Comparison of ENCODE assay signal across 8 cellular contexts in the genomic region with DNA sequence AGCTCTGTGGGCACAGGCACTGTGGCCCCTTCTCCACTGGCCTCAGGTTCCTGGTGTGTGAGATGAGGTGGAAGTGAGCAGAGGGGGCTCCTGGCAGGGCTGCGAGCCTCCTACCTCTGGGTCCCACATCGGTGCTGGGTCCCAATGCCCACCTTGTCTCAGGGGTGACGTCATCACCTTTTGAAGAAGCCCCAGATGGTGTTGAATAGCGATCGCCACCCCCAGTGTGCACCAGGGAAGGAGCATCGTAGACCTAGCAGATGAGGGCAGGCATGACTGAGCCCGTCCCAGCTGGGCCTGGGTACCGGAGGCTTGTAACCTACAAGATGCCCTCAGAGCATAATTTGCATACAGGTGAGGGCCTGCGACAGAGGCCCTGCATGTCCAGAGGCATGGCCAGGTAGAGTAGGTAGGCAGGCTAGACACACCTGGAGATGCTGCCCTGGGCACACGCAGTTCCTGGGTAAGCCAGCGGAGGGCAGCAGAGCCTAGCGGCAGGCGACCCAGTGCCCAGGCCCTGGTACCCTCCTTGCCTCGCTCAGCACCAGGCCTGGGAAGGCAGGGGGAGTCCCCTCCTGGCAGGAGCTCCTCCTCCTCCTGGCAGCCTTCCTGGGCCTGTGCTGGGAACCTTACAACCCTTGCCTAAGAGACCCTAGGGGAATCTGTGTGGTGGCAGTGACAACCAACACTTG. TPM values are rescaled to one million over a fixed set of nuclear protein-coding genes. Genes with fewer than 3 reads are reported as not detected.
DNase-seq lines count a peak whose midpoint lies in the region; ATAC-seq and TF ChIP-seq lines count a peak whose summit lies in the region.

No MANE protein-coding gene starts in this region.

- 10 to 18% methylated on average over 11 of the region's 14 CpGs for WGBS in lower leg skin, 2 donors

- H3K4me3 ChIP-seq in choroid plexus epithelial cell (ENCODE audit: low read depth, low read length) = no peak overlapping the region
- H3K4me3 ChIP-seq in lower leg skin (ENCODE audit: low read depth, poor library complexity, severe bottlenecking) = no peak overlapping the region

- TF ChIP-seq CTCF in choroid plexus epithelial cell (conservative IDR thresholded peaks at IDR 0.05; ENCODE audit: low read depth, low read length) = peak; percentile 98
- TF ChIP-seq CTCF in lower leg skin (IDR thresholded peaks at IDR 0.05) = peak in 1 of 3 donors; percentile 92

- no peak overlapping the region for H3K4me3 Mint-ChIP-seq in activated CD4-positive, alpha-beta T cell treated with anti-CD3 and anti-CD28 coated beads, Interleukin-2, amount 10 ng/mL, durations not matched to agents 24 days and 14 days

- peaks cover 3% of the 10 kb centered on the region for H3K4me1 Mint-ChIP-seq in activated CD4-positive, alpha-beta T cell treated with anti-CD3 and anti-CD28 coated beads, Interleukin-2, amount 10 ng/mL, durations not matched to agents 24 days and 14 days

- no peak for TF ChIP-seq POLR2A in lower leg skin (IDR thresholded peaks at IDR 0.05)

- H3K36me3 Mint-ChIP-seq in activated CD4-positive, alpha-beta T cell treated with anti-CD3 and anti-CD28 coated beads, Interleukin-2, amount 10 ng/mL, durations not matched to agents 24 days and 14 days (ENCODE audit: low read depth) = no peaks in the 10 kb centered on the region

- peak; percentile 51 for ATAC-seq in GM21825 (IDR thresholded peaks at IDR 0.05; ENCODE audit: unreplicated experiment)
- no peak for ATAC-seq in HG02852 (IDR thresholded peaks at IDR 0.05; ENCODE audit: unreplicated experiment)

- DNase-seq in CD1c-positive myeloid dendritic cell (ENCODE audit: extremely low spot score) (peak; percentile 68), NCI-H2196 (lab: John Stamatoyannopoulos, UW; ENCODE audit: unreplicated experiment) (peak; percentile 88), choroid plexus epithelial cell (ENCODE audit: low read depth) (peak; percentile 70), lower leg skin (ENCODE audit: low spot score in 2 of 2) (peak; percentile 56 to 94)
- peak; percentile 92 for DNase-seq in activated CD4-positive, alpha-beta T cell treated with anti-CD3 and anti-CD28 coated beads, Interleukin-2, amount 10 ng/mL, durations not matched to agents 24 days and 14 days
- DNase-seq in stimulated activated CD4-positive, alpha-beta T cell treated with anti-CD3 and anti-CD28 coated beads, TNF-alpha, amount 100 ng/mL, for 4 hours (ENCODE audit: low read depth in 3 of 3) = peak; percentile 63 to 67 (median 67)

- no peaks in the 10 kb centered on the region for H3K27me3 Mint-ChIP-seq in activated CD4-positive, alpha-beta T cell treated with anti-CD3 and anti-CD28 coated beads, Interleukin-2, amount 10 ng/mL, durations not matched to agents 24 days and 14 days

- H3K27ac Mint-ChIP-seq in activated CD4-positive, alpha-beta T cell treated with anti-CD3 and anti-CD28 coated beads, Interleukin-2, amount 10 ng/mL, durations not matched to agents 24 days and 14 days = no peak overlapping the region

- H3K9me3 Mint-ChIP-seq in activated CD4-positive, alpha-beta T cell treated with anti-CD3 and anti-CD28 coated beads, Interleukin-2, amount 10 ng/mL, durations not matched to agents 24 days and 14 days = no peaks in the 10 kb centered on the region

- intact Hi-C loops in activated CD4-positive, alpha-beta T cell treated with anti-CD3 and anti-CD28 coated beads, Interleukin-2, amount 10 ng/mL, durations not matched to agents 24 days and 14 days (cut with micrococcal nuclease) = loop anchor here (1.0 to 2.0 kb wide), 3 partner anchors 139 to 542 kb away; no protein-coding TSS in a partner anchor
- intact Hi-C loops in lower leg skin (cut with DNase I; ENCODE audit: low total_unique reads) = loop anchor here (2.0 kb wide), 1 partner anchor 544 kb away; no protein-coding TSS in a partner anchor

RNA-seq across cellular contexts. Expression of a gene that starts 52.5 kb away (rescaled TPM):
- total RNA-seq in activated CD4-positive, alpha-beta T cell treated with anti-CD3 and anti-CD28 coated beads, Interleukin-2, amount 10 ng/mL, durations not matched to agents 24 days and 14 days = 15.7 and 16.8 TPM in 2 replicates
- total RNA-seq in lower leg skin = 10 to 100 TPM; 12.7 to 16.9 (median 14.2) TPM

RNA-seq across cellular contexts. Expression of a gene that starts 54.5 kb away (rescaled TPM):
- 0.21 and 0.43 TPM in 2 replicates for total RNA-seq in activated CD4-positive, alpha-beta T cell treated with anti-CD3 and anti-CD28 coated beads, Interleukin-2, amount 10 ng/mL, durations not matched to agents 24 days and 14 days
- 1 to 10 TPM in 2 of 4 donors, under 1 TPM in 2; 0.13 to 1.8 (median 0.98) TPM for total RNA-seq in lower leg skin
